Comparison of ENCODE assay signal across 8 cellular contexts in genomic region chr19:2059422-2060201, GRCh38. TPM values are rescaled to one million over a fixed set of nuclear protein-coding genes. Genes with fewer than 3 reads are reported as not detected.
DNase-seq lines count a peak whose midpoint lies in the region; ATAC-seq and TF ChIP-seq lines count a peak whose summit lies in the region.

No MANE protein-coding gene starts in this region.

- H3K9me2 ChIP-seq in SK-N-SH: no peaks in the 10 kb centered on the region

- H3K4me1 ChIP-seq in SK-N-SH (ENCODE audit: control insufficient read depth in 1 of 2, insufficient read depth in 2 of 2, low read depth in 1 of 2, low read length in 1 of 2): peaks cover 36 to 52% of the 10 kb centered on the region in 2 experiments; a peak in 3 of 4 replicates

- H3K9ac ChIP-seq in SK-N-SH: peak overlapping the region; percentile 92; the same call in 1 of the 2 replicates

- no peak for TF ChIP-seq RAD21 in SK-N-SH (IDR thresholded peaks at IDR 0.05; ENCODE audit: low read length)

- POLR2A ChIA-PET in SK-N-SH (lab: Yijun Ruan, JAX): interaction anchor here (0.6 to 1.8 kb wide), 4 partner anchors 11 to 669 kb away, joined by 3 to 7 read pairs (median 3); no protein-coding TSS in a partner anchor

- H3K36me3 Mint-ChIP-seq in stimulated activated naive CD8-positive, alpha-beta T cell treated with anti-CD3 and anti-CD28 coated beads, Interleukin-15, Interleukin-2, amounts not matched to agents 100 ng/mL and 50 ng/mL, for 24 hours (ENCODE audit: low read depth): no peaks in the 10 kb centered on the region
- no peaks in the 10 kb centered on the region for H3K36me3 Mint-ChIP-seq in naive B cell

- H3K9me3 ChIP-seq in SK-N-SH: no peaks in the 10 kb centered on the region

- no peaks in the 10 kb centered on the region; the same call in 1 of the 2 replicates for H3K79me2 ChIP-seq in SK-N-SH (ENCODE audit: insufficient read depth)

- H3K4me3 Mint-ChIP-seq in stimulated activated naive CD8-positive, alpha-beta T cell treated with anti-CD3 and anti-CD28 coated beads, Interleukin-15, Interleukin-2, amounts not matched to agents 100 ng/mL and 50 ng/mL, for 24 hours: peak overlapping the region; percentile 87
- peak overlapping the region; percentile 71 to 94 (median 91) for H3K4me3 Mint-ChIP-seq in naive B cell

- TF ChIP-seq CTCF in SK-N-SH (IDR thresholded peaks at IDR 0.05): no peak
- TF ChIP-seq CTCF in epithelial cell of proximal tubule (conservative IDR thresholded peaks at IDR 0.05; ENCODE audit: low read depth, low read length): no peak

- peaks cover 55% of the 10 kb centered on the region for H3K4me1 Mint-ChIP-seq in stimulated activated naive CD8-positive, alpha-beta T cell treated with anti-CD3 and anti-CD28 coated beads, Interleukin-15, Interleukin-2, amounts not matched to agents 100 ng/mL and 50 ng/mL, for 24 hours (ENCODE audit: low read depth)
- H3K4me1 Mint-ChIP-seq in naive B cell: peaks cover 25 to 46% (median 46%) of the 10 kb centered on the region in 3 donors

- peak overlapping the region; percentile 97 to 98 for H3K27ac ChIP-seq in SK-N-SH (ENCODE audit: low read depth in 2 of 2, low read length in 1 of 2)

- H3K27ac Mint-ChIP-seq in stimulated activated naive CD8-positive, alpha-beta T cell treated with anti-CD3 and anti-CD28 coated beads, Interleukin-15, Interleukin-2, amounts not matched to agents 100 ng/mL and 50 ng/mL, for 24 hours: peak overlapping the region; percentile 97
- peak overlapping the region in 4 of 6 donors; percentile 97 to 98 (median 98) for H3K27ac Mint-ChIP-seq in naive B cell

- CTCF ChIA-PET in SK-N-SH (lab: Yijun Ruan, JAX): interaction anchor here (1.2 to 2.4 kb wide), 6 partner anchors 8 to 39 kb away, joined by 3 to 13 read pairs (median 4); partner anchors contain the start of genes MKNK2 and MOB3A

- H3K4me3 ChIP-seq in SK-N-SH (ENCODE audit: low read depth in 2 of 2, low read length in 1 of 2) (peak overlapping the region in 1 of 2 experiments; percentile 12; a peak in 1 of 4 replicates), epithelial cell of proximal tubule (ENCODE audit: low read depth, low read length) (peak overlapping the region; percentile 56)

- no peak for TF ChIP-seq EP300 in SK-N-SH (IDR thresholded peaks at IDR 0.05; ENCODE audit: borderline replicate concordance in 1 of 2, low read depth in 1 of 2, low read length in 1 of 2)

- no peak overlapping the region for H2AFZ ChIP-seq in SK-N-SH (ENCODE audit: low read depth)

- no peaks in the 10 kb centered on the region for H3K27me3 Mint-ChIP-seq in stimulated activated naive CD8-positive, alpha-beta T cell treated with anti-CD3 and anti-CD28 coated beads, Interleukin-15, Interleukin-2, amounts not matched to agents 100 ng/mL and 50 ng/mL, for 24 hours
- no peaks in the 10 kb centered on the region for H3K27me3 Mint-ChIP-seq in naive B cell

- no peaks in the 10 kb centered on the region for H3K36me3 ChIP-seq in SK-N-SH (replicated peaks in 1 of 2; ENCODE audit: control insufficient read depth in 1 of 2, insufficient read depth in 2 of 2, low read length in 1 of 2)

- H3K4me2 ChIP-seq in SK-N-SH: peak overlapping the region; percentile 97; the same call in 1 of the 2 replicates

- DNase-seq in stimulated activated naive CD8-positive, alpha-beta T cell treated with anti-CD3 and anti-CD28 coated beads, Interleukin-15, Interleukin-2, amounts not matched to agents 100 U/mL and 50 U/mL, for 24 hours: no peak
- DNase-seq in SK-N-SH (peak; percentile 59), epithelial cell of proximal tubule (ENCODE audit: low read depth) (no peak), naive B cell (no peak), NCI-H524 (lab: John Stamatoyannopoulos, UW) (no peak), cerebellar cortex (ENCODE audit: low spot score) (no peak)

- ATAC-seq in stimulated activated naive CD8-positive, alpha-beta T cell treated with anti-CD3 and anti-CD28 coated beads, Interleukin-15, Interleukin-2, amounts not matched to agents 100 U/mL and 50 U/mL, for 24 hours: no peak
- ATAC-seq in naive B cell (ENCODE audit: low read depth in 2 of 2): no peak
- no peak for ATAC-seq in HG03521 (IDR thresholded peaks at IDR 0.05; ENCODE audit: unreplicated experiment)

- peaks cover 14% of the 10 kb centered on the region for H3F3A ChIP-seq in SK-N-SH (replicated peaks; ENCODE audit: insufficient read depth)

- H3K9me3 Mint-ChIP-seq in stimulated activated naive CD8-positive, alpha-beta T cell treated with anti-CD3 and anti-CD28 coated beads, Interleukin-15, Interleukin-2, amounts not matched to agents 100 ng/mL and 50 ng/mL, for 24 hours: no peaks in the 10 kb centered on the region
- H3K9me3 Mint-ChIP-seq in naive B cell: no peaks in the 10 kb centered on the region

- H4K20me1 ChIP-seq in SK-N-SH (ENCODE audit: insufficient read depth): no peaks in the 10 kb centered on the region

- WGBS in SK-N-SH (ENCODE audit: low lambda C conversion rate): 58% methylated on average over 8 of the region's 24 CpGs

- H3K27me3 ChIP-seq in SK-N-SH (ENCODE audit: insufficient read depth): no peaks in the 10 kb centered on the region

TF ChIP-seq in SK-N-SH, 30 proteins besides CTCF, POLR2A, EP300 and RAD21:
- no peak for TF ChIP-seq RFX5 (IDR thresholded peaks at IDR 0.05; ENCODE audit: low read length)
- TF ChIP-seq, protein P1, sequence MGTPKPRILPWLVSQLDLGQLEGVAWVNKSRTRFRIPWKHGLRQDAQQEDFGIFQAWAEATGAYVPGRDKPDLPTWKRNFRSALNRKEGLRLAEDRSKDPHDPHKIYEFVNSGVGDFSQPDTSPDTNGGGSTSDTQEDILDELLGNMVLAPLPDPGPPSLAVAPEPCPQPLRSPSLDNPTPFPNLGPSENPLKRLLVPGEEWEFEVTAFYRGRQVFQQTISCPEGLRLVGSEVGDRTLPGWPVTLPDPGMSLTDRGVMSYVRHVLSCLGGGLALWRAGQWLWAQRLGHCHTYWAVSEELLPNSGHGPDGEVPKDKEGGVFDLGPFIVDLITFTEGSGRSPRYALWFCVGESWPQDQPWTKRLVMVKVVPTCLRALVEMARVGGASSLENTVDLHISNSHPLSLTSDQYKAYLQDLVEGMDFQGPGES (IDR thresholded peaks at IDR 0.05; ENCODE audit: low read depth, low read length): no peak
- TF ChIP-seq GABPA (IDR thresholded peaks at IDR 0.05; ENCODE audit: low read depth): no peak
- no peak for TF ChIP-seq NFIC (IDR thresholded peaks at IDR 0.05; ENCODE audit: borderline replicate concordance)
- TF ChIP-seq ELF1 (IDR thresholded peaks at IDR 0.05): no peak
- TF ChIP-seq CHD2 (IDR thresholded peaks at IDR 0.05; ENCODE audit: low read length, partially characterized antibody): no peak
- no peak for TF ChIP-seq SMC3 (IDR thresholded peaks at IDR 0.05; ENCODE audit: low read depth, low read length)
- TF ChIP-seq FOSL2 (IDR thresholded peaks at IDR 0.05; ENCODE audit: borderline replicate concordance, low read depth): 0 out of 2 replicates have a peak, but pooled peaks have one; percentile 18
- TF ChIP-seq MXI1 (IDR thresholded peaks at IDR 0.05; ENCODE audit: low read depth, low read length): peak; percentile 16; the same call in 1 of the 2 replicates
- TF ChIP-seq POLR2AphosphoS5 (IDR thresholded peaks at IDR 0.05; ENCODE audit: low read depth, low read length): 0 out of 2 replicates have a peak, but pooled peaks have one; percentile 42

RNA-seq across cellular contexts. Expression of gene MKNK2, which starts 8.6 kb away (rescaled TPM):
- polyA plus RNA-seq in SK-N-SH (2012; rRNA removed): 58.9 and 65.4 TPM in 2 replicates
- 32.5 and 45.8 TPM in 2 replicates for polyA plus RNA-seq in SK-N-SH (2012; cell fraction: cytosol; rRNA removed)
- 109 and 141 TPM in 2 replicates for polyA plus RNA-seq in SK-N-SH (2012; cell fraction: nucleus; rRNA removed)
- total RNA-seq in epithelial cell of proximal tubule: 118 and 154 TPM in 2 replicates
- 100 to 1,000 TPM in 1 of 6 donors, 10 to 100 TPM in 5; 51.1 to 102 (median 57.1) TPM for polyA plus RNA-seq in naive B cell (ENCODE audit: low read depth in 6 of 6)

RNA-seq across cellular contexts. Expression of gene MOB3A, which starts 36.5 kb away (rescaled TPM):
- polyA plus RNA-seq in SK-N-SH (2012; rRNA removed) (21.4 and 24.1 TPM in 2 replicates), naive B cell (ENCODE audit: low read depth in 6 of 6) (100 to 1,000 TPM in 1 of 6 donors, 10 to 100 TPM in 5; 52.2 to 106 (median 75.1) TPM)
- 10.3 and 14.6 TPM in 2 replicates for polyA plus RNA-seq in SK-N-SH (2012; cell fraction: cytosol; rRNA removed)
- polyA plus RNA-seq in SK-N-SH (2012; cell fraction: nucleus; rRNA removed): 18.1 and 18.8 TPM in 2 replicates
- total RNA-seq in epithelial cell of proximal tubule: 29.9 and 36.0 TPM in 2 replicates

RNA-seq across cellular contexts. Expression of gene IZUMO4, which starts 37.1 kb away (rescaled TPM):
- polyA plus RNA-seq in SK-N-SH (2012; rRNA removed): 4.6 and 10.3 TPM in 2 replicates
- polyA plus RNA-seq in SK-N-SH (2012; cell fraction: cytosol; rRNA removed): 1.0 and 1.1 TPM in 2 replicates
- polyA plus RNA-seq in SK-N-SH (2012; cell fraction: nucleus; rRNA removed): 72.7 and 86.9 TPM in 2 replicates
- total RNA-seq in epithelial cell of proximal tubule: 1.0 and 5.2 TPM in 2 replicates
- 1 to 10 TPM in 1 of 6 donors, under 1 TPM in 5; 0.48 to 1.2 (median 0.85) TPM for polyA plus RNA-seq in naive B cell (ENCODE audit: low read depth in 6 of 6)

RNA-seq across cellular contexts. Expression of gene BTBD2, which starts 44.1 kb away (rescaled TPM):
- polyA plus RNA-seq in SK-N-SH (2012; rRNA removed): 54.4 and 66.8 TPM in 2 replicates
- 21.2 and 45.9 TPM in 2 replicates for polyA plus RNA-seq in SK-N-SH (2012; cell fraction: cytosol; rRNA removed)
- 64.3 and 71.6 TPM in 2 replicates for polyA plus RNA-seq in SK-N-SH (2012; cell fraction: nucleus; rRNA removed)
- 56.2 and 59.7 TPM in 2 replicates for total RNA-seq in epithelial cell of proximal tubule
- 1 to 10 TPM; 1.7 to 9.2 (median 4.8) TPM for polyA plus RNA-seq in naive B cell (ENCODE audit: low read depth in 6 of 6)
